1 cellular context compared by ENCODE assay signal in genomic region chr11:116168459-116168787, GRCh38.
TF ChIP-seq lines count a peak whose summit lies in the region.

No MANE protein-coding gene starts in this region.

TF ChIP-seq in H1, 55 proteins besides CTCF, POLR2A, EP300 and RAD21 (continued from another document):
- TF ChIP-seq YY1 (IDR thresholded peaks at IDR 0.05; ENCODE audit: low read depth, low read length) (no peak), SP1 (IDR thresholded peaks at IDR 0.05; ENCODE audit: low read depth, low read length) (no peak), ATF3 (IDR thresholded peaks at IDR 0.05; ENCODE audit: insufficient read depth, low read depth, low read length) (no peak), NRF1 (IDR thresholded peaks at IDR 0.05; ENCODE audit: low read depth, low read length) (no peak), GTF2F1 (IDR thresholded peaks at IDR 0.05; ENCODE audit: borderline replicate concordance, low read depth, low read length) (no peak), EZH2 (IDR thresholded peaks at IDR 0.05; ENCODE audit: low read depth, low read length, severe bottlenecking) (no peak), NANOG (IDR thresholded peaks at IDR 0.05; ENCODE audit: insufficient read depth, low read depth, low read length, poor library complexity, severe bottlenecking) (no peak), TCF12 (IDR thresholded peaks at IDR 0.05; ENCODE audit: low read depth, low read length) (no peak)
